ENCODE assay signal across 20 cellular contexts in genomic region chr18:77529492-77529891, GRCh38.
"Had no signal": no experiment of that assay in that cellular context is flagged by ENCODE, and none has a peak within 500 bp of the region (broad histone marks: within the 10 kb centered on the region; RNA-seq: fewer than 3 reads in every experiment).

No MANE protein-coding gene starts in this region.

- H3K27ac ChIP-seq: brain microvascular endothelial cell, cardiac muscle cell, SK-N-MC, VCaP had no signal

- DNase-seq: activated CD4-positive, alpha-beta memory T cell treated with anti-CD3 and anti-CD28 coated beads for 36 hours; activated CD4-positive, alpha-beta T cell treated with anti-CD3 and anti-CD28 coated beads, Interleukin-2, amount 10 ng/mL, durations not matched to agents 7 days and 5 days; activated CD4-positive, CD25-positive, alpha-beta regulatory T cell; activated CD8-positive, alpha-beta memory T cell treated with anti-CD3 and anti-CD28 coated beads for 24 hours; activated effector memory CD4-positive, alpha-beta T cell treated with anti-CD3 and anti-CD28 coated beads, Interleukin-2, amount 50 U/mL, for 16 hours; activated naive CD4-positive, alpha-beta T cell treated with anti-CD3 and anti-CD28 coated beads for 36 hours; activated T-cell treated with anti-CD3 and anti-CD28 coated beads, Interleukin-2, amount 50 U/mL, for 4 hours; brain microvascular endothelial cell; Karpas-422; NCI-H1105; NCI-H1436 treated with DMSO at 0.1 percent for 48 hours; NCI-H1930; NCI-H2171 treated with DMSO at 0.1 percent for 48 hours; NCI-H226; T-cell; T-helper 2 cell; T1000 had no signal
